In genomic region chr20:38835792-38836191, GRCh38 we compare ENCODE assay signal across 1 cellular context.
A peak's percentile ranks its signal among the peaks of the same experiment; 100 is the strongest.
TF ChIP-seq lines count a peak whose summit lies in the region.

No MANE protein-coding gene starts in this region.

TF ChIP-seq in HepG2, 621 proteins besides CTCF, POLR2A, EP300 and RAD21 (continued from another document):
- peak; percentile 28; the same call in 1 of the 2 replicates for TF ChIP-seq ZNF687 (CRISPR knock-in tag; IDR thresholded peaks at IDR 0.05)
- peak; percentile 55; the same call in 1 of the 2 replicates for TF ChIP-seq ZNF572 (CRISPR knock-in tag; IDR thresholded peaks at IDR 0.05)
- no peak for TF ChIP-seq ZNF878 (CRISPR knock-in tag; IDR thresholded peaks at IDR 0.05)
